12 cellular contexts compared by ENCODE assay signal in the genomic region with DNA sequence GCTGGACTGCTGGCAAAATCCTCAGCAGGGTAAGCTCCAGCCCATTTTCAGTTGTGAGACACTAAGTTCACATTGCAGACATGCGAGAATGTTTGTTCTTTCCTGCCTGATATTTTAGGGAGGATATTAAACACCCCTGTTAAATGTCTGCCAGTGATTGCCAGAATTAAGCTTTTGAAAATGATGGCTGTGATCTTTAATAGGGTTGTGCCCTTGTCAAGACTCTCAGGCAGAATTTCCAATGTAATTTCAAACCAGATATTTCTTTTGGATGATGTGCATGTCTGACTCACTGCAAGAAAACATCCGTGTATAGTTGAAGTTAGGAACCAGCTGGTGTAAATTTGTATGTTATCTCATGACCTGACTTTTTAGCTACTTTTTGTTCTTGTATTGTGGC.
"Had no signal": no experiment of that assay in that cellular context is flagged by ENCODE, and none has a peak within 500 bp of the region (broad histone marks: within the 10 kb centered on the region; RNA-seq: fewer than 3 reads in every experiment).

No MANE protein-coding gene starts in this region.

- H3K4me3 ChIP-seq: right lobe of liver had no signal

- H3K4me1 ChIP-seq: right lobe of liver had no signal

- H3K27ac ChIP-seq: right lobe of liver had no signal

- H3K36me3 ChIP-seq: right lobe of liver had no signal

- ATAC-seq: activated naive CD8-positive, alpha-beta T cell treated with anti-CD3 and anti-CD28 coated beads, Interleukin-2, amount 50 U/mL, for 24 hours; activated T-helper 17 cell treated with anti-CD3 and anti-CD28 coated beads, Interleukin-2, amount 50 U/mL, for 72 hours; left lobe of liver; natural killer cell; right lobe of liver had no signal

- DNase-seq: activated CD4-positive, alpha-beta T cell treated with anti-CD3 and anti-CD28 coated beads for 1 hour; activated CD4-positive, alpha-beta T cell treated with anti-CD3 and anti-CD28 coated beads, Interleukin-2, amount 50 U/mL, for 48 hours; activated naive CD4-positive, alpha-beta T cell treated with anti-CD3 and anti-CD28 coated beads for 36 hours; activated naive CD8-positive, alpha-beta T cell treated with anti-CD3 and anti-CD28 coated beads, Interleukin-2, amount 50 U/mL, for 24 hours; effector CD8-positive, alpha-beta T cell; islet precursor cell; mesenchymal stem cell; natural killer cell; right lobe of liver; stimulated activated CD4-positive, alpha-beta T cell treated with anti-CD3 and anti-CD28 coated beads, Interleukin-1b, Interleukin-23, amount 100 ng/mL, for 48 hours had no signal

- H3K27me3 ChIP-seq: right lobe of liver had no signal

- H3K9me3 ChIP-seq: right lobe of liver had no signal
